In genomic region chr2:64402876-64403275, GRCh38 we compare ENCODE assay signal across 11 cellular contexts. TPM values are rescaled to one million over a fixed set of nuclear protein-coding genes. Genes with fewer than 3 reads are reported as not detected.
DNase-seq lines count a peak whose midpoint lies in the region; ATAC-seq, FAIRE-seq and TF ChIP-seq lines count a peak whose summit lies in the region.
"Had no signal": no experiment of that assay in that cellular context is flagged by ENCODE, and none has a peak within 500 bp of the region (broad histone marks: within the 10 kb centered on the region; RNA-seq: fewer than 3 reads in every experiment).

No MANE protein-coding gene starts in this region.

- DNase-seq in GM23338 (ENCODE audit: low spot score), result no peak
- no peak for DNase-seq in foreskin keratinocyte
- DNase-seq in sigmoid colon, result no peak
- DNase-seq in stimulated activated naive CD8-positive, alpha-beta T cell treated with anti-CD3 and anti-CD28 coated beads, Interleukin-15, amount 100 ng/mL, for 72 hours, result no peak
- no peak for DNase-seq in H54 (ENCODE audit: insufficient read length, low spot score)
- DNase-seq: naive thymus-derived CD8-positive, alpha-beta T cell; NCI-H69 had no signal

- no peaks in the 10 kb centered on the region for H3K36me3 Mint-ChIP-seq in GM23338 (ENCODE audit: low read depth)
- H3K36me3 Mint-ChIP-seq: activated naive CD4-positive, alpha-beta T cell treated with anti-CD3 and anti-CD28 coated beads, Interleukin-2, amount 50 U/mL, for 24 hours; naive thymus-derived CD8-positive, alpha-beta T cell had no signal

- no peak overlapping the region; the same call in 1 of the 2 replicates for H3K4me2 ChIP-seq in GM23338

- H3K9me3 Mint-ChIP-seq in GM23338, result no peaks in the 10 kb centered on the region
- no peaks in the 10 kb centered on the region for H3K9me3 Mint-ChIP-seq in stimulated activated naive CD8-positive, alpha-beta T cell treated with anti-CD3 and anti-CD28 coated beads, Interleukin-15, amount 100 ng/mL, for 72 hours
- H3K9me3 Mint-ChIP-seq: activated naive CD4-positive, alpha-beta T cell treated with anti-CD3 and anti-CD28 coated beads, Interleukin-2, amount 50 U/mL, for 24 hours; naive thymus-derived CD8-positive, alpha-beta T cell had no signal

- H3K4me3 ChIP-seq in GM23338, result no peak overlapping the region
- H3K4me3 ChIP-seq in sigmoid colon, result no peak overlapping the region

- no peak overlapping the region for H3K4me3 Mint-ChIP-seq in GM23338
- H3K4me3 Mint-ChIP-seq in stimulated activated naive CD8-positive, alpha-beta T cell treated with anti-CD3 and anti-CD28 coated beads, Interleukin-15, amount 100 ng/mL, for 72 hours, result no peak overlapping the region
- H3K4me3 Mint-ChIP-seq: activated naive CD4-positive, alpha-beta T cell treated with anti-CD3 and anti-CD28 coated beads, Interleukin-2, amount 50 U/mL, for 24 hours; naive thymus-derived CD8-positive, alpha-beta T cell had no signal

- H3K9me3 ChIP-seq in sigmoid colon, result no peaks in the 10 kb centered on the region

- H3F3A ChIP-seq in GM23338 (replicated peaks; ENCODE audit: low read depth), result peaks cover 15% of the 10 kb centered on the region; the same call in 1 of the 2 replicates

- 0 out of 2 replicates have a peak, but pooled peaks cover 2% of the 10 kb centered on the region for H3K9me2 ChIP-seq in GM23338 (ENCODE audit: insufficient read depth)

- no peaks in the 10 kb centered on the region for H3K36me3 ChIP-seq in GM23338 (ENCODE audit: insufficient read depth)
- H3K36me3 ChIP-seq in sigmoid colon, result no peaks in the 10 kb centered on the region

- TF ChIP-seq EP300 in sigmoid colon (IDR thresholded peaks at IDR 0.05), result no peak

- H2AFZ ChIP-seq in GM23338, result peak overlapping the region; percentile 90

- FAIRE-seq in H54 (lab: Jason Lieb, UNC), result no peak

- intact Hi-C loops in sigmoid colon (cut with DNase I), result no loop called here

- peak overlapping the region; percentile 76; the same call in 1 of the 2 replicates for H3K27ac Mint-ChIP-seq in GM23338
- H3K27ac Mint-ChIP-seq in stimulated activated naive CD8-positive, alpha-beta T cell treated with anti-CD3 and anti-CD28 coated beads, Interleukin-15, amount 100 ng/mL, for 72 hours, result no peak overlapping the region
- H3K27ac Mint-ChIP-seq: activated naive CD4-positive, alpha-beta T cell treated with anti-CD3 and anti-CD28 coated beads, Interleukin-2, amount 50 U/mL, for 24 hours; naive thymus-derived CD8-positive, alpha-beta T cell had no signal

- H3K27me3 Mint-ChIP-seq in GM23338 (ENCODE audit: insufficient read depth, low read depth, poor library complexity), result peaks cover 13% of the 10 kb centered on the region
- peaks cover 7% of the 10 kb centered on the region for H3K27me3 Mint-ChIP-seq in stimulated activated naive CD8-positive, alpha-beta T cell treated with anti-CD3 and anti-CD28 coated beads, Interleukin-15, amount 100 ng/mL, for 72 hours

- ATAC-seq in GM23338, result no peak
- peak; percentile 30 for ATAC-seq in foreskin keratinocyte
- ATAC-seq in stimulated activated naive CD8-positive, alpha-beta T cell treated with anti-CD3 and anti-CD28 coated beads, Interleukin-15, amount 100 ng/mL, for 72 hours, result no peak
- no peak for ATAC-seq in GM21529 (IDR thresholded peaks at IDR 0.05; ENCODE audit: unreplicated experiment)
- no peak for ATAC-seq in SK-N-SH treated with all-trans-retinoic acid at 6 μM for 48 hours
- ATAC-seq: naive thymus-derived CD8-positive, alpha-beta T cell had no signal

- 21 to 46% methylated on average over 1 of the region's 1 CpG for WGBS in sigmoid colon, 2 donors

- H3K4me1 ChIP-seq in GM23338 (ENCODE audit: insufficient read depth) (peaks cover 42% of the 10 kb centered on the region), foreskin keratinocyte (peaks cover 6% of the 10 kb centered on the region), sigmoid colon (peaks cover 0 to 42% (median 23%) of the 10 kb centered on the region in 4 donors)

- H3K27me3 ChIP-seq in GM23338 (ENCODE audit: insufficient read depth), result no peaks in the 10 kb centered on the region
- no peaks in the 10 kb centered on the region for H3K27me3 ChIP-seq in foreskin keratinocyte
- no peaks in the 10 kb centered on the region for H3K27me3 ChIP-seq in sigmoid colon

- TF ChIP-seq POLR2A in sigmoid colon (IDR thresholded peaks at IDR 0.05), result no peak
- no peak for TF ChIP-seq POLR2A in H54 (IDR thresholded peaks at IDR 0.05; ENCODE audit: low read depth, low read length)

- H3K79me2 ChIP-seq in GM23338 (replicated peaks; ENCODE audit: insufficient read depth), result no peaks in the 10 kb centered on the region

- peaks cover 67% of the 10 kb centered on the region for H3K4me1 Mint-ChIP-seq in GM23338
- H3K4me1 Mint-ChIP-seq in stimulated activated naive CD8-positive, alpha-beta T cell treated with anti-CD3 and anti-CD28 coated beads, Interleukin-15, amount 100 ng/mL, for 72 hours, result no peaks in the 10 kb centered on the region
- H3K4me1 Mint-ChIP-seq: activated naive CD4-positive, alpha-beta T cell treated with anti-CD3 and anti-CD28 coated beads, Interleukin-2, amount 50 U/mL, for 24 hours had no signal

- H3K27ac ChIP-seq in GM23338 (ENCODE audit: low read depth), result no peak overlapping the region
- peak overlapping the region; percentile 94 for H3K27ac ChIP-seq in VCaP
- no peak overlapping the region for H3K27ac ChIP-seq in foreskin keratinocyte
- peak overlapping the region; percentile 68 to 75 (median 73) for H3K27ac ChIP-seq in sigmoid colon

- TF ChIP-seq CTCF in GM23338 (conservative IDR thresholded peaks at IDR 0.05; ENCODE audit: low read depth in 2 of 2) (no peak), VCaP (conservative IDR thresholded peaks at IDR 0.05) (no peak), foreskin keratinocyte (conservative IDR thresholded peaks at IDR 0.05) (peak; percentile 11), sigmoid colon (IDR thresholded peaks at IDR 0.05) (no peak)

- H4K20me1 ChIP-seq in GM23338 (replicated peaks; ENCODE audit: insufficient read depth), result no peaks in the 10 kb centered on the region

TF ChIP-seq in GM23338, 12 proteins besides CTCF, POLR2A, EP300 and RAD21 (continues in another document):
- TF ChIP-seq NANOG (IDR thresholded peaks at IDR 0.05; ENCODE audit: borderline replicate concordance), result no peak

TF ChIP-seq in SK-N-SH treated with all-trans-retinoic acid at 6 μM for 48 hours, 23 proteins besides CTCF, POLR2A, EP300 and RAD21 (continues in another document):
- TF ChIP-seq ZNF70 (CRISPR knock-in tag; IDR thresholded peaks at IDR 0.05) (no peak), TCF4 (CRISPR knock-in tag; IDR thresholded peaks at IDR 0.05; ENCODE audit: borderline replicate concordance) (no peak), PATZ1 (CRISPR knock-in tag; IDR thresholded peaks at IDR 0.05; ENCODE audit: borderline replicate concordance) (no peak), ZNF8 (CRISPR knock-in tag; IDR thresholded peaks at IDR 0.05) (no peak), ARNTL (CRISPR knock-in tag; IDR thresholded peaks at IDR 0.05; ENCODE audit: borderline replicate concordance, low read depth) (no peak), ZC3H10 (CRISPR knock-in tag; IDR thresholded peaks at IDR 0.05) (no peak), ISL1 (CRISPR knock-in tag; IDR thresholded peaks at IDR 0.05) (no peak)
- TF ChIP-seq, protein P1, sequence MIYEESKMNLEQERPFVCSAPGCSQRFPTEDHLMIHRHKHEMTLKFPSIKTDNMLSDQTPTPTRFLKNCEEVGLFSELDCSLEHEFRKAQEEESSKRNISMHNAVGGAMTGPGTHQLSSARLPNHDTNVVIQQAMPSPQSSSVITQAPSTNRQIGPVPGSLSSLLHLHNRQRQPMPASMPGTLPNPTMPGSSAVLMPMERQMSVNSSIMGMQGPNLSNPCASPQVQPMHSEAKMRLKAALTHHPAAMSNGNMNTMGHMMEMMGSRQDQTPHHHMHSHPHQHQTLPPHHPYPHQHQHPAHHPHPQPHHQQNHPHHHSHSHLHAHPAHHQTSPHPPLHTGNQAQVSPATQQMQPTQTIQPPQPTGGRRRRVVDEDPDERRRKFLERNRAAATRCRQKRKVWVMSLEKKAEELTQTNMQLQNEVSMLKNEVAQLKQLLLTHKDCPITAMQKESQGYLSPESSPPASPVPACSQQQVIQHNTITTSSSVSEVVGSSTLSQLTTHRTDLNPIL (CRISPR knock-in tag; IDR thresholded peaks at IDR 0.05; ENCODE audit: low read depth), result no peak
- TF ChIP-seq, protein P2, sequence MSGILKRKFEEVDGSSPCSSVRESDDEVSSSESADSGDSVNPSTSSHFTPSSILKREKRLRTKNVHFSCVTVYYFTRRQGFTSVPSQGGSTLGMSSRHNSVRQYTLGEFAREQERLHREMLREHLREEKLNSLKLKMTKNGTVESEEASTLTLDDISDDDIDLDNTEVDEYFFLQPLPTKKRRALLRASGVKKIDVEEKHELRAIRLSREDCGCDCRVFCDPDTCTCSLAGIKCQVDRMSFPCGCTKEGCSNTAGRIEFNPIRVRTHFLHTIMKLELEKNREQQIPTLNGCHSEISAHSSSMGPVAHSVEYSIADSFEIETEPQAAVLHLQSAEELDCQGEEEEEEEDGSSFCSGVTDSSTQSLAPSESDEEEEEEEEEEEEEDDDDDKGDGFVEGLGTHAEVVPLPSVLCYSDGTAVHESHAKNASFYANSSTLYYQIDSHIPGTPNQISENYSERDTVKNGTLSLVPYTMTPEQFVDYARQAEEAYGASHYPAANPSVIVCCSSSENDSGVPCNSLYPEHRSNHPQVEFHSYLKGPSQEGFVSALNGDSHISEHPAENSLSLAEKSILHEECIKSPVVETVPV (CRISPR knock-in tag; IDR thresholded peaks at IDR 0.05), result no peak

RNA-seq across cellular contexts. Expression of gene LGALSL, which starts 51.1 kb away (rescaled TPM):
- 18.5 and 20.6 TPM in 2 replicates for total RNA-seq in GM23338 (2014; rRNA removed; shearing (Covaris generic))
- polyA plus RNA-seq in GM23338 (2016; fragmentation: Nextera tagmentation; extraction: Ambion mirVana), result 19.0 and 28.4 TPM in 2 replicates
- 14.7 and 21.1 TPM in 2 replicates for total RNA-seq in foreskin keratinocyte
- polyA plus RNA-seq in foreskin keratinocyte, result 13.6 and 21.5 TPM in 2 replicates
- 10 to 100 TPM in 1 of 4 donors, 1 to 10 TPM in 3; 7.1 to 10.4 (median 9.0) TPM for total RNA-seq in sigmoid colon
- 10 to 100 TPM; 11.0 to 36.0 (median 30.7) TPM for polyA plus RNA-seq in sigmoid colon

Comparison
In these comparisons a context has a peak if more than half of its experiments do, and no peak if none do; other contexts are left out.
1. H3K27ac ChIP-seq: peak in VCaP (single experiment) and sigmoid colon (4 of 4); none in GM23338 (single experiment) and foreskin keratinocyte (single experiment).